8 cellular contexts compared by ENCODE assay signal in genomic region chr12:54549774-54550451, GRCh38. TPM values are rescaled to one million over a fixed set of nuclear protein-coding genes. Genes with fewer than 3 reads are reported as not detected.
DNase-seq lines count a peak whose midpoint lies in the region; ATAC-seq and TF ChIP-seq lines count a peak whose summit lies in the region.

No MANE protein-coding gene starts in this region.

- DNase-seq in NCI-H748 (lab: John Stamatoyannopoulos, UW; ENCODE audit: unreplicated experiment) (peak; percentile 62), NCI-H748 treated with DMSO at 0.1 percent for 48 hours (lab: John Stamatoyannopoulos, UW) (no peak), activated B cell treated with CpG ODN at 0.5 μM for 24 hours (peak; percentile 21), endothelial cell (ENCODE audit: low spot score) (no peak), neural progenitor cell (ENCODE audit: low spot score) (peak; percentile 66), aorta (peak in 1 of 2 donors; percentile 75), cerebellar nuclear complex (lab: John Stamatoyannopoulos, UW) (no peak), retina (no peak)

- H3K4me1 ChIP-seq in neural progenitor cell (peaks cover 12% of the 10 kb centered on the region), aorta (ENCODE audit: control insufficient read depth in 1 of 2, insufficient read depth in 2 of 2, low read length in 2 of 2) (no peaks in the 10 kb centered on the region)

- TF ChIP-seq CTCF in activated B cell treated with CpG ODN at 0.5 μM for 24 hours (IDR thresholded peaks at IDR 0.05): no peak
- no peak for TF ChIP-seq CTCF in endothelial cell (IDR thresholded peaks at IDR 0.05; ENCODE audit: unreplicated experiment)
- TF ChIP-seq CTCF in neural progenitor cell (IDR thresholded peaks at IDR 0.05): no peak

- CTCF ChIA-PET in activated B cell treated with CpG ODN at 0.5 μM for 24 hours (lab: Charles Lee): interaction anchor here (0.9 kb wide), 1 partner anchor 30 kb away, joined by 3 read pairs; no protein-coding TSS in a partner anchor

- intact Hi-C loops in activated B cell treated with CpG ODN at 0.5 μM for 24 hours (cut with micrococcal nuclease) (no loop called here), aorta (cut with DNase I) (no loop called here)

- WGBS in aorta, 2 donors: 3 to 4% methylated on average over 21 to 22 of the region's 22 CpGs

- no peaks in the 10 kb centered on the region for H3K9me3 ChIP-seq in neural progenitor cell (ENCODE audit: low read depth)
- H3K9me3 ChIP-seq in aorta (ENCODE audit: control insufficient read depth, low read length): no peaks in the 10 kb centered on the region

- peaks cover 18% of the 10 kb centered on the region for H3F3A ChIP-seq in neural progenitor cell (ENCODE audit: low read depth)

- peak overlapping the region; percentile 57 for H3K4me3 ChIP-seq in neural progenitor cell
- H3K4me3 ChIP-seq in aorta (ENCODE audit: low read length in 2 of 2): peak overlapping the region; percentile 2 to 28

- H3K4me1 Mint-ChIP-seq in activated B cell treated with CpG ODN at 0.5 μM for 24 hours (peaks cover 21% of the 10 kb centered on the region), endothelial cell (ENCODE audit: unreplicated experiment) (peaks cover 27% of the 10 kb centered on the region), neural progenitor cell (peaks cover 30% of the 10 kb centered on the region)

- H3K27ac Mint-ChIP-seq in activated B cell treated with CpG ODN at 0.5 μM for 24 hours: peak overlapping the region; percentile 38
- H3K27ac Mint-ChIP-seq in endothelial cell (ENCODE audit: unreplicated experiment): no peak overlapping the region
- no peak overlapping the region for H3K27ac Mint-ChIP-seq in neural progenitor cell

- H3K27ac ChIP-seq in neural progenitor cell (no peak overlapping the region), aorta (ENCODE audit: low read depth in 1 of 2, low read length in 2 of 2) (no peak overlapping the region)

- H3K4me3 Mint-ChIP-seq in activated B cell treated with CpG ODN at 0.5 μM for 24 hours (peak overlapping the region; percentile 85), endothelial cell (ENCODE audit: unreplicated experiment) (peak overlapping the region; percentile 69), neural progenitor cell (peak overlapping the region; percentile 90)

- peaks cover 4% of the 10 kb centered on the region for H3K36me3 Mint-ChIP-seq in activated B cell treated with CpG ODN at 0.5 μM for 24 hours (ENCODE audit: low read depth)
- H3K36me3 Mint-ChIP-seq in endothelial cell (ENCODE audit: low read depth, unreplicated experiment): peaks cover 6% of the 10 kb centered on the region
- H3K36me3 Mint-ChIP-seq in neural progenitor cell: no peaks in the 10 kb centered on the region

- H3K9ac ChIP-seq in neural progenitor cell: no peak overlapping the region

- peak overlapping the region; percentile 84 for H2AFZ ChIP-seq in neural progenitor cell (replicated peaks)

- H3K4me2 ChIP-seq in neural progenitor cell: peak overlapping the region; percentile 94

- ATAC-seq in activated B cell treated with CpG ODN at 0.5 μM for 24 hours (ENCODE audit: low read depth) (peak; percentile 70), aorta (ENCODE audit: low FRiP score) (peak; percentile 54)

- no peaks in the 10 kb centered on the region for H3K9me3 Mint-ChIP-seq in activated B cell treated with CpG ODN at 0.5 μM for 24 hours
- H3K9me3 Mint-ChIP-seq in endothelial cell (ENCODE audit: unreplicated experiment): no peaks in the 10 kb centered on the region
- no peaks in the 10 kb centered on the region for H3K9me3 Mint-ChIP-seq in neural progenitor cell

- POLR2A ChIA-PET in activated B cell treated with CpG ODN at 0.5 μM for 24 hours (lab: Charles Lee): interaction anchor here (1.3 to 3.1 kb wide), 3 partner anchors 11 to 150 kb away, joined by 7 to 30 read pairs (median 13); partner anchors contain the start of gene NCKAP1L

- H3K27me3 Mint-ChIP-seq in activated B cell treated with CpG ODN at 0.5 μM for 24 hours (no peaks in the 10 kb centered on the region), endothelial cell (ENCODE audit: unreplicated experiment) (peaks cover 6% of the 10 kb centered on the region), neural progenitor cell (ENCODE audit: insufficient read depth, low read depth) (peaks cover 3% of the 10 kb centered on the region)

- H3K27me3 ChIP-seq in neural progenitor cell: peaks cover 86% of the 10 kb centered on the region
- H3K27me3 ChIP-seq in aorta (ENCODE audit: control insufficient read depth in 1 of 2, insufficient read depth in 2 of 2, low read length in 1 of 2): no peaks in the 10 kb centered on the region

- peaks cover 4% of the 10 kb centered on the region for H4K20me1 ChIP-seq in neural progenitor cell (ENCODE audit: low read depth)

- no peaks in the 10 kb centered on the region for H3K79me2 ChIP-seq in neural progenitor cell (ENCODE audit: low read depth)

- H3K36me3 ChIP-seq in neural progenitor cell: no peaks in the 10 kb centered on the region
- no peaks in the 10 kb centered on the region for H3K36me3 ChIP-seq in aorta (ENCODE audit: control insufficient read depth in 1 of 2, insufficient read depth in 2 of 2, low read length in 1 of 2)

RNA-seq across cellular contexts. Expression of gene PDE1B, which starts 0.5 kb away (rescaled TPM):
- 4.7 and 6.5 TPM in 2 replicates for total RNA-seq in activated B cell treated with CpG ODN at 0.5 μM for 24 hours
- total RNA-seq in endothelial cell (ENCODE audit: unreplicated experiment): 4.1 TPM
- 1.5 and 5.3 TPM in 2 replicates for total RNA-seq in neural progenitor cell (ENCODE audit: low replicate concordance)
- 10 to 100 TPM; 23.1 to 63.4 TPM for total RNA-seq in aorta
- polyA plus RNA-seq in aorta: 10 to 100 TPM in 1 of 2 donors, 1 to 10 TPM in 1; 6.6 to 38.6 TPM

RNA-seq across cellular contexts. Expression of gene PPP1R1A, which starts 38.5 kb away (rescaled TPM):
- not detected in 2 replicates for total RNA-seq in activated B cell treated with CpG ODN at 0.5 μM for 24 hours
- 1.3 TPM for total RNA-seq in endothelial cell (ENCODE audit: unreplicated experiment)
- total RNA-seq in neural progenitor cell (ENCODE audit: low replicate concordance): 2.3 and 3.8 TPM in 2 replicates
- 10 to 100 TPM in 1 of 2 donors, 1 to 10 TPM in 1; 9.0 to 13.6 TPM for total RNA-seq in aorta
- 10 to 100 TPM in 1 of 2 donors, 1 to 10 TPM in 1; 4.7 to 15.8 TPM for polyA plus RNA-seq in aorta

RNA-seq across cellular contexts. Expression of gene NCKAP1L, which starts 52.4 kb away (rescaled TPM):
- total RNA-seq in activated B cell treated with CpG ODN at 0.5 μM for 24 hours (225 and 239 TPM in 2 replicates), endothelial cell (ENCODE audit: unreplicated experiment) (3.3 TPM), neural progenitor cell (ENCODE audit: low replicate concordance) (0.43 and 2.1 TPM in 2 replicates), aorta (10 to 100 TPM; 39.8 to 47.7 TPM)
- 1 to 10 TPM; 3.4 to 5.4 TPM for polyA plus RNA-seq in aorta

Comparison
In these comparisons a context has a peak if more than half of its experiments do, and no peak if none do; other contexts are left out.
1. DNase-seq: peak in NCI-H748 (single experiment), activated B cell treated with CpG ODN at 0.5 μM for 24 hours (single experiment) and neural progenitor cell (single experiment); none in NCI-H748 treated with DMSO at 0.1 percent for 48 hours (single experiment), endothelial cell (single experiment), cerebellar nuclear complex (0 of 2) and retina (single experiment).
2. Peak in every context shown above with its lines, with median percentiles within 50 percentile points of each other: H3K4me3 Mint-ChIP-seq.